1 cellular context compared by ENCODE assay signal in genomic region chr16:18780460-18781026, GRCh38.
TF ChIP-seq lines count a peak whose summit lies in the region.

No MANE protein-coding gene starts in this region.

TF ChIP-seq in HepG2, 621 proteins besides CTCF, POLR2A, EP300 and RAD21:
- TF ChIP-seq RBM22 (optimal IDR thresholded peaks at IDR 0.05; ENCODE audit: low read length) (peak; percentile 73), PAF1 (CRISPR knock-in tag; IDR thresholded peaks at IDR 0.05) (peak; percentile 75; the same call in 1 of the 2 replicates)
